In genomic region chr4:1022739-1023066, GRCh38 we compare ENCODE assay signal across 31 cellular contexts. TPM values are rescaled to one million over a fixed set of nuclear protein-coding genes. Genes with fewer than 3 reads are reported as not detected.
"Had no signal": no experiment of that assay in that cellular context is flagged by ENCODE, and none has a peak within 500 bp of the region (broad histone marks: within the 10 kb centered on the region; RNA-seq: fewer than 3 reads in every experiment).

No MANE protein-coding gene starts in this region.

- ATAC-seq: activated naive CD4-positive, alpha-beta T cell treated with anti-CD3 and anti-CD28 coated beads, Interleukin-2, amount 50 U/mL, for 72 hours; activated naive CD8-positive, alpha-beta T cell treated with anti-CD3 and anti-CD28 coated beads, Interleukin-2, amount 50 U/mL, for 24 hours; activated T-cell treated with anti-CD3 and anti-CD28 coated beads, Interleukin-2, amount 50 U/mL, for 4 hours; body of pancreas; SK-N-SH treated with all-trans-retinoic acid at 6 μM for 48 hours; T-helper 17 cell had no signal

- H3K4me1 ChIP-seq: ascending aorta had no signal

- H3K27me3 ChIP-seq: ascending aorta, body of pancreas, Peyer's patch, SJSA1 had no signal

- H3K4me3 ChIP-seq: ascending aorta, body of pancreas, Peyer's patch, SJSA1 had no signal

- H3K27ac ChIP-seq: ascending aorta, body of pancreas, KMS-11, Peyer's patch, SJSA1 had no signal

- DNase-seq: activated CD4-positive, alpha-beta memory T cell treated with anti-CD3 and anti-CD28 coated beads for 36 hours; activated CD4-positive, alpha-beta T cell treated with anti-CD3 and anti-CD28 coated beads, Interleukin-2, amount 10 ng/mL, durations not matched to agents 7 days and 5 days; activated CD4-positive, CD25-positive, alpha-beta regulatory T cell; activated CD8-positive, alpha-beta memory T cell treated with anti-CD3 and anti-CD28 coated beads for 24 hours; activated effector memory CD4-positive, alpha-beta T cell treated with anti-CD3 and anti-CD28 coated beads, Interleukin-2, amount 50 U/mL, for 16 hours; activated naive CD4-positive, alpha-beta T cell treated with Interleukin-2 at 50 U/mL for 16 hours; activated naive CD8-positive, alpha-beta T cell treated with anti-CD3 and anti-CD28 coated beads, Interleukin-2, amount 50 U/mL, for 24 hours; activated T-cell treated with anti-CD3 and anti-CD28 coated beads, Interleukin-2, amount 50 U/mL, for 4 hours; amniotic stem cell; body of pancreas; central memory CD4-positive, alpha-beta T cell; NCI-H1092; NCI-H1417 treated with DMSO at 0.1 percent for 48 hours; NCI-H1694; NCI-H2029; NCI-H2107; NCI-H2171 treated with DMSO at 0.1 percent for 48 hours; NCI-H226; NCI-H510A; NCI-H526 treated with DMSO at 0.1 percent for 48 hours; Peyer's patch; SHP77; T-helper 17 cell; T-helper 9 cell had no signal

- H3K9me3 ChIP-seq: ascending aorta, body of pancreas, Peyer's patch, SJSA1 had no signal

- H3K4me3 Mint-ChIP-seq: activated CD4-positive, alpha-beta memory T cell treated with anti-CD3 and anti-CD28 coated beads for 36 hours; activated CD4-positive, alpha-beta T cell treated with anti-CD3 and anti-CD28 coated beads, Interleukin-2, amount 10 ng/mL, durations not matched to agents 7 days and 5 days; activated naive CD8-positive, alpha-beta T cell treated with anti-CD3 and anti-CD28 coated beads, Interleukin-2, amount 50 U/mL, for 24 hours; activated T-cell treated with anti-CD3 and anti-CD28 coated beads, Interleukin-2, amount 50 U/mL, for 4 hours; T-helper 17 cell had no signal

- H3K9ac ChIP-seq: KMS-11 had no signal

- H3K9me3 Mint-ChIP-seq: activated CD4-positive, alpha-beta memory T cell treated with anti-CD3 and anti-CD28 coated beads for 36 hours; activated CD4-positive, alpha-beta T cell treated with anti-CD3 and anti-CD28 coated beads, Interleukin-2, amount 10 ng/mL, durations not matched to agents 7 days and 5 days; activated naive CD4-positive, alpha-beta T cell treated with anti-CD3 and anti-CD28 coated beads, Interleukin-2, amount 50 U/mL, for 72 hours; activated naive CD8-positive, alpha-beta T cell treated with anti-CD3 and anti-CD28 coated beads, Interleukin-2, amount 50 U/mL, for 24 hours; activated T-cell treated with anti-CD3 and anti-CD28 coated beads, Interleukin-2, amount 50 U/mL, for 4 hours had no signal

- H3K27me3 Mint-ChIP-seq: activated CD4-positive, alpha-beta memory T cell treated with anti-CD3 and anti-CD28 coated beads for 36 hours; activated CD4-positive, alpha-beta T cell treated with anti-CD3 and anti-CD28 coated beads, Interleukin-2, amount 10 ng/mL, durations not matched to agents 7 days and 5 days; activated naive CD8-positive, alpha-beta T cell treated with anti-CD3 and anti-CD28 coated beads, Interleukin-2, amount 50 U/mL, for 24 hours; T-helper 17 cell had no signal

- H3K27ac Mint-ChIP-seq: activated CD4-positive, alpha-beta memory T cell treated with anti-CD3 and anti-CD28 coated beads for 36 hours; activated CD4-positive, alpha-beta T cell treated with anti-CD3 and anti-CD28 coated beads, Interleukin-2, amount 10 ng/mL, durations not matched to agents 7 days and 5 days; activated naive CD4-positive, alpha-beta T cell treated with anti-CD3 and anti-CD28 coated beads, Interleukin-2, amount 50 U/mL, for 72 hours; activated naive CD8-positive, alpha-beta T cell treated with anti-CD3 and anti-CD28 coated beads, Interleukin-2, amount 50 U/mL, for 24 hours; T-helper 17 cell had no signal

- H3K4me2 ChIP-seq: KMS-11 had no signal

- FAIRE-seq: bronchial epithelial cell, TTC549 had no signal

- H3K4me1 Mint-ChIP-seq: activated naive CD8-positive, alpha-beta T cell treated with anti-CD3 and anti-CD28 coated beads, Interleukin-2, amount 50 U/mL, for 24 hours had no signal

RNA-seq across cellular contexts. Expression of gene SLC26A1, which starts 29.5 kb away (rescaled TPM):
- total RNA-seq: activated CD4-positive, alpha-beta memory T cell treated with anti-CD3 and anti-CD28 coated beads for 36 hours; activated naive CD4-positive, alpha-beta T cell treated with anti-CD3 and anti-CD28 coated beads, Interleukin-2, amount 50 U/mL, for 72 hours; ascending aorta; SJSA1 had no signal
